ENCODE assay signal across 15 cellular contexts in genomic region chr2:68732036-68732435, GRCh38. TPM values are rescaled to one million over a fixed set of nuclear protein-coding genes. Genes with fewer than 3 reads are reported as not detected.
DNase-seq lines count a peak whose midpoint lies in the region; ATAC-seq lines count a peak whose summit lies in the region.
"Had no signal": no experiment of that assay in that cellular context is flagged by ENCODE, and none has a peak within 500 bp of the region (broad histone marks: within the 10 kb centered on the region; RNA-seq: fewer than 3 reads in every experiment).

No MANE protein-coding gene starts in this region.

- no peak for DNase-seq in activated CD4-positive, alpha-beta T cell treated with anti-CD3 and anti-CD28 coated beads, Interleukin-2, amount 10 ng/mL, durations not matched to agents 7 days and 5 days
- DNase-seq in activated CD4-positive, alpha-beta T cell treated with anti-CD3 and anti-CD28 coated beads for 4 hours = no peak
- DNase-seq in KBM-7 (peak; percentile 82), pons (ENCODE audit: low spot score) (peak; percentile 75)
- DNase-seq in central memory CD8-positive, alpha-beta T cell (ENCODE audit: low spot score in 2 of 2) = no peak
- DNase-seq: activated effector memory CD4-positive, alpha-beta T cell treated with anti-CD3 and anti-CD28 coated beads, Interleukin-2, amount 50 U/mL, for 16 hours; HCEC 1CT; MG63; NCI-H226; stimulated activated naive CD4-positive, alpha-beta T cell had no signal

- POLR2A ChIA-PET in activated CD4-positive, alpha-beta T cell treated with anti-CD3 and anti-CD28 coated beads, Interleukin-2, amount 10 ng/mL, durations not matched to agents 7 days and 5 days (lab: Charles Lee) = no interaction called here

- H3K36me3 Mint-ChIP-seq in activated CD4-positive, alpha-beta T cell treated with anti-CD3 and anti-CD28 coated beads, Interleukin-2, amount 10 ng/mL, durations not matched to agents 7 days and 5 days (ENCODE audit: low read depth) = peaks cover 19% of the 10 kb centered on the region
- H3K36me3 Mint-ChIP-seq in central memory CD8-positive, alpha-beta T cell (ENCODE audit: insufficient read depth) = peaks cover 2% of the 10 kb centered on the region
- H3K36me3 Mint-ChIP-seq: WTC11 had no signal

- CTCF ChIA-PET in activated CD4-positive, alpha-beta T cell treated with anti-CD3 and anti-CD28 coated beads, Interleukin-2, amount 10 ng/mL, durations not matched to agents 7 days and 5 days (lab: Charles Lee) = interaction anchor here (1.2 to 4.7 kb wide), 4 partner anchors 11 to 23 kb away, joined by 3 to 27 read pairs (median 12); no protein-coding TSS in a partner anchor

- H3K27me3 Mint-ChIP-seq in activated CD4-positive, alpha-beta T cell treated with anti-CD3 and anti-CD28 coated beads, Interleukin-2, amount 10 ng/mL, durations not matched to agents 7 days and 5 days = no peaks in the 10 kb centered on the region
- H3K27me3 Mint-ChIP-seq in central memory CD8-positive, alpha-beta T cell = no peaks in the 10 kb centered on the region

- no peak for ATAC-seq in central memory CD8-positive, alpha-beta T cell (replicated peaks; ENCODE audit: extremely low read depth, poor library complexity, severe bottlenecking)
- ATAC-seq in HG03045 (IDR thresholded peaks at IDR 0.05; ENCODE audit: unreplicated experiment) (no peak), HG03139 (IDR thresholded peaks at IDR 0.05; ENCODE audit: unreplicated experiment) (no peak), HG03571 (IDR thresholded peaks at IDR 0.05; ENCODE audit: unreplicated experiment) (no peak)

- H3K4me1 Mint-ChIP-seq in activated CD4-positive, alpha-beta T cell treated with anti-CD3 and anti-CD28 coated beads, Interleukin-2, amount 10 ng/mL, durations not matched to agents 7 days and 5 days = peaks cover 36% of the 10 kb centered on the region
- H3K4me1 Mint-ChIP-seq in central memory CD8-positive, alpha-beta T cell = peaks cover 33% of the 10 kb centered on the region
- H3K4me1 Mint-ChIP-seq: nephron had no signal

- no peaks in the 10 kb centered on the region for H3K9me3 Mint-ChIP-seq in activated CD4-positive, alpha-beta T cell treated with anti-CD3 and anti-CD28 coated beads, Interleukin-2, amount 10 ng/mL, durations not matched to agents 7 days and 5 days
- H3K9me3 Mint-ChIP-seq in central memory CD8-positive, alpha-beta T cell = no peaks in the 10 kb centered on the region
- H3K9me3 Mint-ChIP-seq: nephron, WTC11 had no signal

- in situ Hi-C loops in KBM-7 (cut with MboI; ENCODE audit: low pct_unique_long_range_greater_than_20kb, low sequenced_read_pairs) = loop anchor here (25.0 kb wide), 1 partner anchor 180 kb away; no protein-coding TSS in a partner anchor

- no peak overlapping the region for H3K4me3 Mint-ChIP-seq in activated CD4-positive, alpha-beta T cell treated with anti-CD3 and anti-CD28 coated beads, Interleukin-2, amount 10 ng/mL, durations not matched to agents 7 days and 5 days
- no peak overlapping the region for H3K4me3 Mint-ChIP-seq in central memory CD8-positive, alpha-beta T cell
- H3K4me3 Mint-ChIP-seq: nephron, WTC11 had no signal

- peak overlapping the region; percentile 14 for H3K27ac Mint-ChIP-seq in activated CD4-positive, alpha-beta T cell treated with anti-CD3 and anti-CD28 coated beads, Interleukin-2, amount 10 ng/mL, durations not matched to agents 7 days and 5 days
- peak overlapping the region; percentile 4 for H3K27ac Mint-ChIP-seq in central memory CD8-positive, alpha-beta T cell (ENCODE audit: low read depth)
- H3K27ac Mint-ChIP-seq: nephron, WTC11 had no signal

RNA-seq across cellular contexts. Expression of gene ARHGAP25, which starts 2.6 kb away (rescaled TPM):
- total RNA-seq in activated CD4-positive, alpha-beta T cell treated with anti-CD3 and anti-CD28 coated beads, Interleukin-2, amount 10 ng/mL, durations not matched to agents 7 days and 5 days = 10 to 100 TPM; 94.9 to 97.8 TPM

Comparison
In these comparisons a context has a peak if more than half of its experiments do, and no peak if none do; other contexts are left out.
1. DNase-seq: peak in KBM-7 (single experiment) and pons (single experiment); none in activated CD4-positive, alpha-beta T cell treated with anti-CD3 and anti-CD28 coated beads, Interleukin-2, amount 10 ng/mL, durations not matched to agents 7 days and 5 days (single experiment), activated CD4-positive, alpha-beta T cell treated with anti-CD3 and anti-CD28 coated beads for 4 hours (0 of 2) and central memory CD8-positive, alpha-beta T cell (0 of 2).